In genomic region chr7:83996879-83997278, GRCh38 we compare ENCODE assay signal across 20 cellular contexts.
"Had no signal": no experiment of that assay in that cellular context is flagged by ENCODE, and none has a peak within 500 bp of the region (broad histone marks: within the 10 kb centered on the region; RNA-seq: fewer than 3 reads in every experiment).

No MANE protein-coding gene starts in this region.

- H3K9me3 ChIP-seq: ascending aorta, gastrocnemius medialis, neutrophil, pancreas, tibial nerve had no signal

- H3K27me3 ChIP-seq: ascending aorta, gastrocnemius medialis, neutrophil, pancreas, tibial nerve had no signal

- H3K36me3 Mint-ChIP-seq: activated naive CD4-positive, alpha-beta T cell treated with anti-CD3 and anti-CD28 coated beads, Interleukin-2, amount 50 U/mL, for 24 hours; stimulated activated effector memory CD8-positive, alpha-beta T cell treated with anti-CD3 and anti-CD28 coated beads, Interleukin-12 subunit alpha, Interleukin-12 subunit beta, amount 100 ng/mL, for 72 hours had no signal

- H3K27ac Mint-ChIP-seq: activated naive CD4-positive, alpha-beta T cell treated with anti-CD3 and anti-CD28 coated beads, Interleukin-2, amount 50 U/mL, for 24 hours; nephron; stimulated activated effector memory CD8-positive, alpha-beta T cell treated with anti-CD3 and anti-CD28 coated beads, Interleukin-12 subunit alpha, Interleukin-12 subunit beta, amount 100 ng/mL, for 72 hours; stimulated activated naive CD8-positive, alpha-beta T cell treated with anti-CD3 and anti-CD28 coated beads, Interleukin-15, amount 100 ng/mL, for 72 hours; WTC11 had no signal

- H3K4me1 Mint-ChIP-seq: activated naive CD4-positive, alpha-beta T cell treated with anti-CD3 and anti-CD28 coated beads, Interleukin-2, amount 50 U/mL, for 24 hours; nephron; stimulated activated effector memory CD8-positive, alpha-beta T cell treated with anti-CD3 and anti-CD28 coated beads, Interleukin-12 subunit alpha, Interleukin-12 subunit beta, amount 100 ng/mL, for 72 hours; stimulated activated naive CD8-positive, alpha-beta T cell treated with anti-CD3 and anti-CD28 coated beads, Interleukin-15, amount 100 ng/mL, for 72 hours had no signal

- H3K27ac ChIP-seq: ascending aorta, gastrocnemius medialis, neutrophil, pancreas, tibial nerve had no signal

- H3K4me3 Mint-ChIP-seq: activated naive CD4-positive, alpha-beta T cell treated with anti-CD3 and anti-CD28 coated beads, Interleukin-2, amount 50 U/mL, for 24 hours; nephron; stimulated activated effector memory CD8-positive, alpha-beta T cell treated with anti-CD3 and anti-CD28 coated beads, Interleukin-12 subunit alpha, Interleukin-12 subunit beta, amount 100 ng/mL, for 72 hours; stimulated activated naive CD8-positive, alpha-beta T cell treated with anti-CD3 and anti-CD28 coated beads, Interleukin-15, amount 100 ng/mL, for 72 hours; WTC11 had no signal

- H3K36me3 ChIP-seq: ascending aorta, gastrocnemius medialis, neutrophil, pancreas, tibial nerve had no signal

- H3K4me1 ChIP-seq: ascending aorta, gastrocnemius medialis, pancreas, tibial nerve had no signal

- ATAC-seq: gastrocnemius medialis; left ventricle myocardium superior; pancreas; right cardiac atrium; stimulated activated effector memory CD8-positive, alpha-beta T cell treated with anti-CD3 and anti-CD28 coated beads, Interleukin-12 subunit alpha, Interleukin-12 subunit beta, amount 100 ng/mL, for 72 hours; stimulated activated naive CD8-positive, alpha-beta T cell treated with anti-CD3 and anti-CD28 coated beads, Interleukin-15, amount 100 ng/mL, for 72 hours; WTC11 had no signal

- H3K9me3 Mint-ChIP-seq: activated naive CD4-positive, alpha-beta T cell treated with anti-CD3 and anti-CD28 coated beads, Interleukin-2, amount 50 U/mL, for 24 hours; stimulated activated naive CD8-positive, alpha-beta T cell treated with anti-CD3 and anti-CD28 coated beads, Interleukin-15, amount 100 ng/mL, for 72 hours had no signal

- H3K27me3 Mint-ChIP-seq: activated naive CD4-positive, alpha-beta T cell treated with anti-CD3 and anti-CD28 coated beads, Interleukin-2, amount 50 U/mL, for 24 hours; stimulated activated naive CD8-positive, alpha-beta T cell treated with anti-CD3 and anti-CD28 coated beads, Interleukin-15, amount 100 ng/mL, for 72 hours had no signal

- DNase-seq: activated gamma-delta T cell treated with Interleukin-2 at 50 U/mL for 16 hours; activated T-cell treated with anti-CD3 and anti-CD28 coated beads, Interleukin-2, amount 50 U/mL, for 1 hour; cerebellar nuclear complex; erythroblast; gastrocnemius medialis; hypothalamus; left ventricle myocardium superior; pancreas; right cardiac atrium; stimulated activated CD4-positive, alpha-beta T cell treated with anti-CD3 and anti-CD28 coated beads, Interleukin-12 subunit alpha, Interleukin-12 subunit beta, amount 100 ng/mL, for 4 hours; stimulated activated CD4-positive, alpha-beta T cell treated with anti-CD3 and anti-CD28 coated beads, Interleukin-1b, Interleukin-23, amount 100 ng/mL, for 48 hours; stimulated activated naive CD8-positive, alpha-beta T cell treated with anti-CD3 and anti-CD28 coated beads, Interleukin-15, amount 100 ng/mL, for 72 hours; T-helper 1 cell had no signal

- H3K4me3 ChIP-seq: ascending aorta, gastrocnemius medialis, pancreas, tibial nerve had no signal
